ENCODE assay signal across 35 cellular contexts in the genomic region with DNA sequence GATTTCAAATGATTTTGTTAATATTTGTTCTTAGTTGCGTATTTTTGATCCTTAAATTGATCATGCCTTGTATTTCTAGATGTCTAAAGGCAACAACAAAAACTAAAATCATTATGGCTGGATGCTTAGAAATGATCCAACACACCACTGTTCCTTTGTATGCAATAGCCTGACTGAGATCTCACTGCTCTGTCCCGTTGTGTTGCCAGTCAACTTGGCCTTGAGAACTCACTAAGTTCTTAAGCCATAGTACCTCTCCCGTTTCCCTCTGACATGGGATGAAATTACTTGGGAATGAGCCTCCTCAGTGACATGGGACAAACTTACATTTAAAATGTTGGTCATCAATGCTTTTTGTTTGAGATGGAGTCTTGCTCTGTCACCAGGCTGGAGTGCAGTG.
"Had no signal": no experiment of that assay in that cellular context is flagged by ENCODE, and none has a peak within 500 bp of the region (broad histone marks: within the 10 kb centered on the region; RNA-seq: fewer than 3 reads in every experiment).

No MANE protein-coding gene starts in this region.

- H3K4me3 ChIP-seq: MG63 had no signal

- H3K36me3 ChIP-seq: MG63 had no signal

- H3K9me3 ChIP-seq: MG63 had no signal

- H3K27me3 ChIP-seq: MG63 had no signal

- DNase-seq: Kasumi-1, MG63, MM.1S, MV-4-11, NCI-H1048, NCI-H1092, NCI-H1092 treated with DMSO at 0.1 percent for 48 hours, NCI-H1105, NCI-H1105 treated with DMSO at 0.1 percent for 48 hours, NCI-H1417, NCI-H1417 treated with DMSO at 0.1 percent for 48 hours, NCI-H1436, NCI-H1436 treated with DMSO at 0.1 percent for 48 hours, NCI-H146, NCI-H1694, NCI-H1694 treated with DMSO at 0.1 percent for 48 hours, NCI-H187, NCI-H187 treated with DMSO at 0.1 percent for 48 hours, NCI-H1930, NCI-H2029, NCI-H2029 treated with DMSO at 0.1 percent for 48 hours, NCI-H2081, NCI-H2081 treated with DMSO at 0.1 percent for 48 hours, NCI-H2107, NCI-H2171, NCI-H2171 treated with DMSO at 0.1 percent for 48 hours, NCI-H2227 treated with DMSO at 0.1 percent for 48 hours, NCI-H226, NCI-H345, NCI-H446, NCI-H446 treated with DMSO at 0.1 percent for 48 hours, NCI-H510A, NCI-H510A treated with DMSO at 0.1 percent for 48 hours, NCI-H524, NCI-H524 treated with DMSO at 0.1 percent for 48 hours had no signal
